ENCODE assay signal across 12 cellular contexts in the genomic region with DNA sequence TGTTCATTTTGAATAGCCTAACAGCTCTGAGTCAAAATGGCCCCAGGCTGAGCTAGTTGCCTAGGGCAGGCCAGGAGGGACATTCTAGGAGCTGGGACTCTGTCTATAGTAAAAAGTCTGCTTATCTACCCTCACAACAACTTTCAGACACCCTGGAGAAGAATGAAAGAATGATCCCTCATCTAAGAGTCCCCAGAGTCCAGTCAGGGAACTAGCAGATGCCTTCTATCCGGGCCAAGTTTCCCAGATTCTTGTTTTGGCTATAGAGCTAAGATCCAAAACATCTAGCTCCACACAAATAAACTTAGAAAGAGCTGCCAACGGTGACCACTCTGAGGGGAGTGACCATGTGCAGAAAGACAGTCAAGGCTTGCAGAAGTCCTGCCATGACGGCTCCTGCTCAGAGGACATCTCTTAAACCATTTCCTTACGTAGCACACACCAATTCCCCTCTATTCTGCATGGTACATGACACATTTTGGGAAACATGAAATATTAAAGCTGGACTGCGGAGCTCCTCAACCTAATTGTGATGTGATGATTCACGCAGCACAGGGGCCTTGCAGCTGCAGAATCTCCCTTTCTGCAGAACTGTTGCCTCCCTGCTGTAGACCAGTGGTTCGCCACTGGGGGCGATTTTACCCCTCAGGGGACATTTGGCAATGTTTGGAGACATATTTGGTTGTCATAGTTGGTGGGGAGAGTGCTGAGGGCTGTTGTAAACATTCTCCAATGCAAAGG. TPM values are rescaled to one million over a fixed set of nuclear protein-coding genes. Genes with fewer than 3 reads are reported as not detected.
DNase-seq lines count a peak whose midpoint lies in the region; ATAC-seq and TF ChIP-seq lines count a peak whose summit lies in the region.
"Had no signal": no experiment of that assay in that cellular context is flagged by ENCODE, and none has a peak within 500 bp of the region (broad histone marks: within the 10 kb centered on the region; RNA-seq: fewer than 3 reads in every experiment).

No MANE protein-coding gene starts in this region.

- peak overlapping the region; percentile 62 for H3K4me2 ChIP-seq in osteoblast (ENCODE audit: insufficient read depth, low read length)
- H3K4me2 ChIP-seq: KMS-11 had no signal

- H3K4me1 ChIP-seq in Peyer's patch (no peaks in the 10 kb centered on the region), osteoblast (ENCODE audit: insufficient read depth, low read length) (peaks cover 63% of the 10 kb centered on the region)

- no peaks in the 10 kb centered on the region for H3K9me3 ChIP-seq in Peyer's patch
- no peaks in the 10 kb centered on the region for H3K9me3 ChIP-seq in osteoblast (ENCODE audit: low read depth, low read length)

- H3K4me3 ChIP-seq in Peyer's patch = no peak overlapping the region
- no peak overlapping the region for H3K4me3 ChIP-seq in fibroblast of mammary gland (ENCODE audit: control insufficient read depth, low read depth, low read length)
- peak overlapping the region; percentile 24 for H3K4me3 ChIP-seq in osteoblast (ENCODE audit: insufficient read depth, low read length)

- no peak overlapping the region for H3K27ac Mint-ChIP-seq in activated CD8-positive, alpha-beta T cell treated with anti-CD3 and anti-CD28 coated beads for 36 hours
- H3K27ac Mint-ChIP-seq: CD8-positive, alpha-beta memory T cell had no signal

- H3K4me3 Mint-ChIP-seq in activated CD8-positive, alpha-beta T cell treated with anti-CD3 and anti-CD28 coated beads for 36 hours = no peak overlapping the region

- no peak for TF ChIP-seq POLR2A in Peyer's patch (IDR thresholded peaks at IDR 0.05)

- H3K27me3 Mint-ChIP-seq in activated CD8-positive, alpha-beta T cell treated with anti-CD3 and anti-CD28 coated beads for 36 hours = no peaks in the 10 kb centered on the region

- CTCF ChIA-PET in activated CD8-positive, alpha-beta T cell treated with anti-CD3 and anti-CD28 coated beads for 36 hours (lab: Charles Lee) = no interaction called here

- peak overlapping the region; percentile 38 for H2AFZ ChIP-seq in osteoblast (ENCODE audit: low read length)

- peak overlapping the region in 3 of 4 donors; percentile 11 to 30 (median 16) for H3K27ac ChIP-seq in Peyer's patch
- H3K27ac ChIP-seq in osteoblast (ENCODE audit: low read depth, low read length) = peak overlapping the region; percentile 60
- H3K27ac ChIP-seq: KMS-11 had no signal

- DNase-seq in D341Med (ENCODE audit: low spot score) (peak; percentile 54), Peyer's patch (no peak), fibroblast of mammary gland (ENCODE audit: low read depth) (peak; percentile 95), osteoblast (ENCODE audit: insufficient read length, low spot score, missing footprints) (peak; percentile 81), cerebellar nuclear complex (lab: John Stamatoyannopoulos, UW) (no peak), NCI-H2171 (lab: John Stamatoyannopoulos, UW) (no peak), DMS79 treated with DMSO at 0.1 percent for 48 hours (lab: John Stamatoyannopoulos, UW) (no peak)
- no peak for DNase-seq in activated CD8-positive, alpha-beta T cell treated with anti-CD3 and anti-CD28 coated beads for 36 hours
- DNase-seq: CD8-positive, alpha-beta memory T cell; mesendoderm; stimulated activated naive CD4-positive, alpha-beta T cell had no signal

- H3K4me1 Mint-ChIP-seq in activated CD8-positive, alpha-beta T cell treated with anti-CD3 and anti-CD28 coated beads for 36 hours (ENCODE audit: low read depth) = no peaks in the 10 kb centered on the region
- H3K4me1 Mint-ChIP-seq: CD8-positive, alpha-beta memory T cell had no signal

- no peaks in the 10 kb centered on the region for H3K9me3 Mint-ChIP-seq in activated CD8-positive, alpha-beta T cell treated with anti-CD3 and anti-CD28 coated beads for 36 hours
- H3K9me3 Mint-ChIP-seq: CD8-positive, alpha-beta memory T cell had no signal

- intact Hi-C loops in activated CD8-positive, alpha-beta T cell treated with anti-CD3 and anti-CD28 coated beads for 36 hours (cut with micrococcal nuclease) = no loop called here

- H3K36me3 Mint-ChIP-seq in activated CD8-positive, alpha-beta T cell treated with anti-CD3 and anti-CD28 coated beads for 36 hours (ENCODE audit: low read depth) = no peaks in the 10 kb centered on the region
- H3K36me3 Mint-ChIP-seq: CD8-positive, alpha-beta memory T cell had no signal

- TF ChIP-seq CTCF in Peyer's patch (IDR thresholded peaks at IDR 0.05) = peak in 1 of 6 experiments; percentile 7
- peak; percentile 46 for TF ChIP-seq CTCF in fibroblast of mammary gland (conservative IDR thresholded peaks at IDR 0.05; ENCODE audit: control insufficient read depth, insufficient read depth, low read depth, low read length)
- peak; percentile 59 for TF ChIP-seq CTCF in osteoblast (IDR thresholded peaks at IDR 0.05; ENCODE audit: extremely low read depth, low read depth, low read length)
- TF ChIP-seq CTCF in activated CD8-positive, alpha-beta T cell treated with anti-CD3 and anti-CD28 coated beads for 36 hours (IDR thresholded peaks at IDR 0.05) = no peak

- no peaks in the 10 kb centered on the region for H4K20me1 ChIP-seq in osteoblast (ENCODE audit: insufficient read depth, low read length)

- peaks cover 2% of the 10 kb centered on the region for H3K79me2 ChIP-seq in osteoblast (ENCODE audit: insufficient read depth, low read length)

- POLR2A ChIA-PET in activated CD8-positive, alpha-beta T cell treated with anti-CD3 and anti-CD28 coated beads for 36 hours (lab: Charles Lee) = no interaction called here

- no peaks in the 10 kb centered on the region for H3K27me3 ChIP-seq in Peyer's patch
- H3K27me3 ChIP-seq in osteoblast (ENCODE audit: insufficient read depth, low read length) = no peaks in the 10 kb centered on the region

- H3K36me3 ChIP-seq in Peyer's patch = no peaks in the 10 kb centered on the region
- H3K36me3 ChIP-seq in osteoblast (ENCODE audit: insufficient read depth, low read length) = no peaks in the 10 kb centered on the region

- ATAC-seq in activated CD8-positive, alpha-beta T cell treated with anti-CD3 and anti-CD28 coated beads for 36 hours = no peak

RNA-seq across cellular contexts. Expression of gene FAM20A, which starts 24.2 kb away (rescaled TPM):
- 1 to 10 TPM in 3 of 4 donors, not detected in 1; 2.4 to 3.5 (median 2.5) TPM for total RNA-seq in Peyer's patch
- 63.3 and 72.2 TPM in 2 replicates for total RNA-seq in osteoblast
- total RNA-seq in activated CD8-positive, alpha-beta T cell treated with anti-CD3 and anti-CD28 coated beads for 36 hours = not detected
- total RNA-seq: CD8-positive, alpha-beta memory T cell had no signal

Comparison
In these comparisons a context has a peak if more than half of its experiments do, and no peak if none do; other contexts are left out.
1. DNase-seq: peak in D341Med (single experiment), fibroblast of mammary gland (single experiment) and osteoblast (single experiment); none in Peyer's patch (0 of 3), cerebellar nuclear complex (0 of 2), activated CD8-positive, alpha-beta T cell treated with anti-CD3 and anti-CD28 coated beads for 36 hours (single experiment), NCI-H2171 (single experiment) and DMS79 treated with DMSO at 0.1 percent for 48 hours (single experiment).
2. RNA of gene FAM20A, which starts 24.2 kb away (total RNA-seq): 63.3 to 72.2 TPM in osteoblast; 2.4 to 3.5 TPM in Peyer's patch and not detected in activated CD8-positive, alpha-beta T cell treated with anti-CD3 and anti-CD28 coated beads for 36 hours; every median in the first group is over 10 times any median in the second.